In genomic region chr16:74094514-74094913, GRCh38 we compare ENCODE assay signal across 1 cellular context.
TF ChIP-seq lines count a peak whose summit lies in the region.

No MANE protein-coding gene starts in this region.

TF ChIP-seq in GM12878, 131 proteins besides CTCF, POLR2A, EP300 and RAD21 (continued from another document and continues in another):
- TF ChIP-seq ATF2 (IDR thresholded peaks at IDR 0.05; ENCODE audit: low read length), result no peak
- TF ChIP-seq MTA2 (IDR thresholded peaks at IDR 0.05; ENCODE audit: low read depth), result peak; percentile 85
- TF ChIP-seq PBX3 (IDR thresholded peaks at IDR 0.05; ENCODE audit: insufficient replicate concordance, low read depth, low read length), result no peak
- TF ChIP-seq SMARCA5 (IDR thresholded peaks at IDR 0.05), result 0 out of 2 replicates have a peak, but pooled peaks have one; percentile 31
- TF ChIP-seq CUX1 (IDR thresholded peaks at IDR 0.05; ENCODE audit: insufficient replicate concordance, low read depth, low read length), result peak; percentile 20
- TF ChIP-seq RB1 (IDR thresholded peaks at IDR 0.05; ENCODE audit: borderline replicate concordance), result no peak; the same call in 1 of the 2 replicates
- no peak for TF ChIP-seq ZSCAN29 (IDR thresholded peaks at IDR 0.05)
- TF ChIP-seq MLLT1 (IDR thresholded peaks at IDR 0.05), result no peak
- no peak for TF ChIP-seq TARDBP (IDR thresholded peaks at IDR 0.05; ENCODE audit: borderline replicate concordance)
- no peak for TF ChIP-seq NRF1 (conservative IDR thresholded peaks at IDR 0.05; ENCODE audit: low read depth, low read length)
- TF ChIP-seq ZNF384 (IDR thresholded peaks at IDR 0.05; ENCODE audit: borderline replicate concordance, low read depth, low read length), result no peak
- no peak for TF ChIP-seq YBX1 (IDR thresholded peaks at IDR 0.05)
- no peak for TF ChIP-seq RUNX3 (IDR thresholded peaks at IDR 0.05; ENCODE audit: low read length)
- TF ChIP-seq SUZ12 (IDR thresholded peaks at IDR 0.05; ENCODE audit: unreplicated experiment), result no peak
- TF ChIP-seq BACH1 (IDR thresholded peaks at IDR 0.05; ENCODE audit: borderline replicate concordance), result no peak; the same call in 1 of the 2 replicates
- TF ChIP-seq KDM1A (IDR thresholded peaks at IDR 0.05; ENCODE audit: borderline replicate concordance), result no peak
- no peak for TF ChIP-seq RFX5 (IDR thresholded peaks at IDR 0.05; ENCODE audit: low read depth, low read length)
- peak; percentile 55; the same call in 1 of the 2 replicates for TF ChIP-seq GATAD2B (conservative IDR thresholded peaks at IDR 0.05; ENCODE audit: low read depth)
- TF ChIP-seq E4F1 (IDR thresholded peaks at IDR 0.05; ENCODE audit: borderline replicate concordance, partially characterized antibody), result no peak
- no peak for TF ChIP-seq IRF5 (IDR thresholded peaks at IDR 0.05; ENCODE audit: borderline replicate concordance)
- no peak for TF ChIP-seq TAF1 (IDR thresholded peaks at IDR 0.05; ENCODE audit: borderline replicate concordance, low read depth, low read length)
- no peak for TF ChIP-seq CBX3 (IDR thresholded peaks at IDR 0.05; ENCODE audit: borderline replicate concordance, low read depth)
- no peak for TF ChIP-seq EED (IDR thresholded peaks at IDR 0.05; ENCODE audit: low read depth)
- TF ChIP-seq NFXL1 (IDR thresholded peaks at IDR 0.05; ENCODE audit: borderline replicate concordance), result no peak
- no peak for TF ChIP-seq ASH2L (IDR thresholded peaks at IDR 0.05; ENCODE audit: borderline replicate concordance, low read depth)
- no peak for TF ChIP-seq CEBPZ (IDR thresholded peaks at IDR 0.05; ENCODE audit: low read depth, low read length)
- no peak for TF ChIP-seq E2F8 (IDR thresholded peaks at IDR 0.05; ENCODE audit: low read depth, partially characterized antibody)
- TF ChIP-seq LARP7 (IDR thresholded peaks at IDR 0.05), result no peak
- TF ChIP-seq NR2C1 (IDR thresholded peaks at IDR 0.05), result no peak
- no peak for TF ChIP-seq JUND (IDR thresholded peaks at IDR 0.05; ENCODE audit: low read depth, low read length)
- TF ChIP-seq RELB (IDR thresholded peaks at IDR 0.05; ENCODE audit: low read depth), result 0 out of 2 replicates have a peak, but pooled peaks have one; percentile 20
- no peak for TF ChIP-seq TCF7 (IDR thresholded peaks at IDR 0.05; ENCODE audit: borderline replicate concordance)
- TF ChIP-seq E2F4 (IDR thresholded peaks at IDR 0.05; ENCODE audit: low read depth, low read length), result no peak
